Comparison of ENCODE assay signal across 8 cellular contexts in the genomic region with DNA sequence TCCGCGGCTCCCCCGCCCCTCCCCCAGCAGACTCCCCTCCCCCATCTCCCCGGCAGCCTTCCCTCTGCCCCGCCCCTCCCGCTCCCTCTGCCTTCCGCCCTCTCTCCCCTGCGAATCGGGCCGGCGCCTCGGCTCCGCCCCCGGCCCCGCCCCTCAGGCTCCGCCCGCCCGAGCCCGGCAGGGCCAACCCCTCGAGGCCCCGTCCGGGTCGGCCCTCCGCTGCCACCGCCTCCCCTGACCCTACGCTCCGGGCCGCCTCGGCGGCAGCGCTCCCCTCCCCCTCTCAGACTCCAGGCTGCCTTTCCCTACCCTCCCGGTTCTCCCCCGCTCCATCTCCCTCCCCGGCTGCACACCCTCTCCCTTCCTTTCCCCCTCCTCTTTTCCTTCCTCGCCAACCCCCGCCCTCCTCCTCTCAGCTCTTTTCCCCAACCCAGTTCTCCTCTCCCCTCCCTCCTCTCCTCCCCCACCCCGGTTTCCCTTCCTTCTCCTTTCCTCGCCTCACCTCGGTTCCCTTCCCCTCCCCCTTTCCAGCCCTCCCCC. TPM values are rescaled to one million over a fixed set of nuclear protein-coding genes. Genes with fewer than 3 reads are reported as not detected.
A peak's percentile ranks its signal among the peaks of the same experiment; 100 is the strongest.
DNase-seq lines count a peak whose midpoint lies in the region; ATAC-seq and TF ChIP-seq lines count a peak whose summit lies in the region.

No MANE protein-coding gene starts in this region.

- H3K27me3 ChIP-seq in SJSA1 (replicated peaks) (peaks cover 57% of the 10 kb centered on the region), suprapubic skin (no peaks in the 10 kb centered on the region)

- TF ChIP-seq EP300 in suprapubic skin (IDR thresholded peaks at IDR 0.05), result no peak

- H3K36me3 ChIP-seq in SJSA1 (no peaks in the 10 kb centered on the region), suprapubic skin (peaks cover 5% of the 10 kb centered on the region)

- peak; percentile 93 for ATAC-seq in omental fat pad (ENCODE audit: low FRiP score)

- WGBS in suprapubic skin, result 2% methylated on average over 26 of the region's 39 CpGs

- H3K4me1 ChIP-seq in SJSA1 (replicated peaks) (peaks cover 3% of the 10 kb centered on the region; the same call in 1 of the 2 replicates), suprapubic skin (peaks cover 38% of the 10 kb centered on the region)

- no peaks in the 10 kb centered on the region for H3K9me3 ChIP-seq in SJSA1 (replicated peaks)
- no peaks in the 10 kb centered on the region for H3K9me3 ChIP-seq in suprapubic skin

- DNase-seq in ELR (ENCODE audit: low read depth) (peak; percentile 76), H4 (ENCODE audit: low spot score) (peak; percentile 90), LNCaP clone FGC (ENCODE audit: low read depth) (peak; percentile 90), SJSA1 (ENCODE audit: low read depth in 1 of 2, low spot score in 2 of 2) (peak; percentile 55 to 73), glomerular visceral epithelial cell (ENCODE audit: extremely low spot score) (peak; percentile 81), omental fat pad (ENCODE audit: low spot score) (peak; percentile 65), suprapubic skin (ENCODE audit: low spot score in 2 of 2) (peak; percentile 90 to 92)
- peak; percentile 87 for DNase-seq in activated naive CD4-positive, alpha-beta T cell treated with Interleukin-2 at 50 U/mL for 16 hours

- H3K4me3 ChIP-seq in LNCaP clone FGC (ENCODE audit: low read depth, low read length) (peak overlapping the region; percentile 80), SJSA1 (peak overlapping the region; percentile 34), suprapubic skin (peak overlapping the region; percentile 77)

- H3K27ac ChIP-seq in SJSA1, result no peak overlapping the region
- H3K27ac ChIP-seq in suprapubic skin, result no peak overlapping the region

- TF ChIP-seq POLR2A in suprapubic skin (IDR thresholded peaks at IDR 0.05), result no peak

- TF ChIP-seq CTCF in LNCaP clone FGC (IDR thresholded peaks at IDR 0.05; ENCODE audit: control insufficient read depth, extremely low read depth, insufficient read depth) (no peak), omental fat pad (IDR thresholded peaks at IDR 0.05) (no peak), suprapubic skin (IDR thresholded peaks at IDR 0.05) (no peak)

RNA-seq across cellular contexts. Expression of a gene that starts 1.6 kb away (rescaled TPM):
- 1.1 and 3.0 TPM in 2 replicates for total RNA-seq in H4 (2014; rRNA removed; shearing (Covaris generic))
- total RNA-seq in SJSA1 (2014; rRNA removed; shearing (Covaris generic)), result not detected in 2 replicates
- total RNA-seq in omental fat pad, result 10 to 100 TPM in 1 of 4 donors, 1 to 10 TPM in 3; 4.2 to 15.8 (median 7.0) TPM
- 10 to 100 TPM in 1 of 4 donors, 1 to 10 TPM in 3; 2.9 to 10.8 (median 4.6) TPM for total RNA-seq in suprapubic skin
